In the genomic region with DNA sequence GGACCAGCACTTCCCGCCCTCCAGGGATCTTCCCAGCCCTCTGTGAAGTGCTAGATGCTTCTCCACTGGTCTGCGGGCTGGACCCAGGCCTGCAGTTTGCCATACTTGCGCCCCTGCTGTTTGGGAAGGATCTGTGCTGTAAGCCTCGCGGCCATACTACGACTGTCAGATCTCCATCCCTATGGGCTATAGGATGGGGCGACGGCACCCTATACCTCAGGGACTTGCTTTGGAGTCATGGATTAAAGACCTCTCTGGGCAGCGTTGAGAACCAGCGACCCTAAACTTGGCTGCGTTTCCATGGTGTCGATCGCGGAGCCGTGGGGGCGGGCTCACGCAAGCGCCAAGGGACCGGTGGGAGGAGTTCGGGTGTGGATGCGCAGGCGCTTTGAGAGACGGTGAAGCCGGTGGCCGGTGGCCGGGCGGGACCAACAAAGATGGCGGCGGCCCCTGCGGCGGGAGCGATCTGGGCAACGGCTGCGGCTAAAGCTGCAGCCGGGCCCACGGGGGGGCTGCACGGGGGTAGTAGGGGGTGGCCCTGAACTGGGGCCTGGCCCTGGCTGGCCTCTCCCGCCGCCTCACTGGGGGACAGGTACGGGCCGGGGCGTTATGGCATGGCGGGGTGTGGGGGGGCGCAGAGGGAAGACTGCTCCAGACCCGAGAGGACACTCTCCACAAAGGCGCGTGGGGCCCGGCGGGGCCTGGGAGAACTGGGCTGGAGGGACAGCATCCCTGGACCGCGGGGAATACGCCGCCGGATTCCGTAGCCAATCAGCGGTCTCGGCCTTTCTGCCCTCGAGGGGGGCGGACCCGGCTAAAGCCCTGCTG, we compare ENCODE assay signal across 1 cellular context.
TF ChIP-seq lines count a peak whose summit lies in the region.

A gene with protein sequence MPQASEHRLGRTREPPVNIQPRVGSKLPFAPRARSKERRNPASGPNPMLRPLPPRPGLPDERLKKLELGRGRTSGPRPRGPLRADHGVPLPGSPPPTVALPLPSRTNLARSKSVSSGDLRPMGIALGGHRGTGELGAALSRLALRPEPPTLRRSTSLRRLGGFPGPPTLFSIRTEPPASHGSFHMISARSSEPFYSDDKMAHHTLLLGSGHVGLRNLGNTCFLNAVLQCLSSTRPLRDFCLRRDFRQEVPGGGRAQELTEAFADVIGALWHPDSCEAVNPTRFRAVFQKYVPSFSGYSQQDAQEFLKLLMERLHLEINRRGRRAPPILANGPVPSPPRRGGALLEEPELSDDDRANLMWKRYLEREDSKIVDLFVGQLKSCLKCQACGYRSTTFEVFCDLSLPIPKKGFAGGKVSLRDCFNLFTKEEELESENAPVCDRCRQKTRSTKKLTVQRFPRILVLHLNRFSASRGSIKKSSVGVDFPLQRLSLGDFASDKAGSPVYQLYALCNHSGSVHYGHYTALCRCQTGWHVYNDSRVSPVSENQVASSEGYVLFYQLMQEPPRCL (plus strand): TSS at position 414 of the 828 bp plus-strand sequence. CDS start 1,141 bp downstream, outside the sequence.

TF ChIP-seq in K562, 482 proteins besides CTCF, POLR2A, EP300 and RAD21 (continued from another document):
- TF ChIP-seq ETV5 (CRISPR knock-in tag; IDR thresholded peaks at IDR 0.05; ENCODE audit: low read depth), result no peak
- TF ChIP-seq LARP7 (IDR thresholded peaks at IDR 0.05), result 0 out of 2 replicates have a peak, but pooled peaks have one; percentile 21
- TF ChIP-seq RHOXF2B (CRISPR knock-in tag; conservative IDR thresholded peaks at IDR 0.05), result no peak; the same call in 1 of the 2 replicates
- TF ChIP-seq MAZ (CRISPR knock-in tag; conservative IDR thresholded peaks at IDR 0.05 in 1 of 2, IDR thresholded peaks at IDR 0.05 in 1 of 2), result peak in 1 of 2 experiments; percentile 63; a peak in 2 of 4 replicates
- no peak for TF ChIP-seq MYBL2 (IDR thresholded peaks at IDR 0.05; ENCODE audit: low read depth)
- no peak for TF ChIP-seq MYBL2 (CRISPR knock-in tag; IDR thresholded peaks at IDR 0.05; ENCODE audit: borderline replicate concordance)
- TF ChIP-seq ZNF239 (CRISPR knock-in tag; IDR thresholded peaks at IDR 0.05), result no peak
- TF ChIP-seq SREBF2 (CRISPR knock-in tag; IDR thresholded peaks at IDR 0.05), result no peak
- TF ChIP-seq BCL6 (CRISPR knock-in tag; IDR thresholded peaks at IDR 0.05), result no peak
- no peak for TF ChIP-seq SRSF7 (optimal IDR thresholded peaks at IDR 0.05; ENCODE audit: low read depth, low read length)
- TF ChIP-seq, protein P1, sequence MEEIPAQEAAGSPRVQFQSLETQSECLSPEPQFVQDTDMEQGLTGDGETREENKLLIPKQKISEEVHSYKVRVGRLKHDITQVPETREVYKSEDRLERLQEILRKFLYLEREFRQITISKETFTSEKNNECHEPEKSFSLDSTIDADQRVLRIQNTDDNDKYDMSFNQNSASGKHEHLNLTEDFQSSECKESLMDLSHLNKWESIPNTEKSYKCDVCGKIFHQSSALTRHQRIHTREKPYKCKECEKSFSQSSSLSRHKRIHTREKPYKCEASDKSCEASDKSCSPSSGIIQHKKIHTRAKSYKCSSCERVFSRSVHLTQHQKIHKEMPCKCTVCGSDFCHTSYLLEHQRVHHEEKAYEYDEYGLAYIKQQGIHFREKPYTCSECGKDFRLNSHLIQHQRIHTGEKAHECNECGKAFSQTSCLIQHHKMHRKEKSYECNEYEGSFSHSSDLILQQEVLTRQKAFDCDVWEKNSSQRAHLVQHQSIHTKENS (CRISPR knock-in tag; IDR thresholded peaks at IDR 0.05), result no peak
- no peak for TF ChIP-seq ZNF282 (CRISPR knock-in tag; IDR thresholded peaks at IDR 0.05)
- TF ChIP-seq, protein P2, sequence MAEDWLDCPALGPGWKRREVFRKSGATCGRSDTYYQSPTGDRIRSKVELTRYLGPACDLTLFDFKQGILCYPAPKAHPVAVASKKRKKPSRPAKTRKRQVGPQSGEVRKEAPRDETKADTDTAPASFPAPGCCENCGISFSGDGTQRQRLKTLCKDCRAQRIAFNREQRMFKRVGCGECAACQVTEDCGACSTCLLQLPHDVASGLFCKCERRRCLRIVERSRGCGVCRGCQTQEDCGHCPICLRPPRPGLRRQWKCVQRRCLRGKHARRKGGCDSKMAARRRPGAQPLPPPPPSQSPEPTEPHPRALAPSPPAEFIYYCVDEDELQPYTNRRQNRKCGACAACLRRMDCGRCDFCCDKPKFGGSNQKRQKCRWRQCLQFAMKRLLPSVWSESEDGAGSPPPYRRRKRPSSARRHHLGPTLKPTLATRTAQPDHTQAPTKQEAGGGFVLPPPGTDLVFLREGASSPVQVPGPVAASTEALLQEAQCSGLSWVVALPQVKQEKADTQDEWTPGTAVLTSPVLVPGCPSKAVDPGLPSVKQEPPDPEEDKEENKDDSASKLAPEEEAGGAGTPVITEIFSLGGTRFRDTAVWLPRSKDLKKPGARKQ (CRISPR knock-in tag; IDR thresholded peaks at IDR 0.05), result no peak
- no peak for TF ChIP-seq ESRRB (CRISPR knock-in tag; IDR thresholded peaks at IDR 0.05; ENCODE audit: borderline replicate concordance)
- TF ChIP-seq TRIM28 (IDR thresholded peaks at IDR 0.05), result no peak
- TF ChIP-seq, protein P3, sequence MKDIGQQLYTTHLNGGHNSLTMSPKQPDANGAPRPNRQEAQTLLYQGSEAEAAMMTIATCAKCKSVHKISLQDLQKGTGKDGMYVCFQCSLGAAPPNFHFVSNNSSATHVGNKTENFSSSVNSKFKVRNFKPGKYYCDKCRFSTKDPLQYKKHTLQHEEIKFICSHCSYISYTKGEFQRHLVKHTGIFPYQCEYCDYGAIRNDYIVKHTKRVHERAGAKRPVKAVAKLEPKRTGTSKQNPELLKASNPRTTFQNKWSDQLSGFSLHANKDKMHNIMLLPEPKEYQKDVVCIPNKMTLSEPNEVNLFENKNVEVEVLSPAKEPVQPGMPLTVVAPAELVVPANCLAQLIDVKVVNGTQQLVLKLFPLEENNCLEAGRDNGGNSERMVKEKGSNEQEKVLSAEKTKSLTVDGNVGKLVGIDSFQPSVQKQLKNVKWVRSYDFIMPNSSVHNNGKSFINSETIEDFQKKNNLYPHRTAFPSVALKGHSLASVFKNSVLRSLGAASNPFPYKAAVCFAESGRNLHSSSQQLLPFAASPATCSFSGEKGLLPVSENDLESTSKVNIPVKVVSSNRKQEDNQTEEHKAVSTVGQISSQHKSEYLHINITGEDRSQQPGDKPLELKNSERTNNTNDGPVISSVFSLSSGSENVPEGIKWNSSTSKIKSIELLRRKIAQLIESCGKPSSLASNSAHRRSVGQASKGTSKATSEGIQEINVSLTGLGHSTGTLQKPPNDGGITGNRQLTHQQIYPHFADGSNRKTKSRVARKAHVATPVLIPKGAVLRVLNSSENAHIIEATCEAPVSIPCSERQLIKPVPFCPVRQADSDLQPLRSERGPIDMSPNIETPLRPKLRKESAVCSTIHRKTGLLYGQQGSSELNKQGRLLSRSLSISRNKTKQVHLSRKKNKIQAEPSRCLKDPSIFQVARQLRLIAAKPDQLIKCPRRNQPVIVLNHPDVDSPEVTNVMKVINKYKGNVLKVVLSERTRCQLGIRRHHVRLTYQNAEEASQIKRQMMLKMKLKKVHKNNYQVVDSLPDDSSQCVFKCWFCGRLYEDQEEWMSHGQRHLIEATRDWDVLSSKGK (CRISPR knock-in tag; IDR thresholded peaks at IDR 0.05), result no peak
- 0 out of 2 replicates have a peak, but pooled peaks have one; percentile 15 for TF ChIP-seq HLTF (IDR thresholded peaks at IDR 0.05)
- TF ChIP-seq NEUROD1 (IDR thresholded peaks at IDR 0.05; ENCODE audit: borderline replicate concordance, low read depth, low read length, partially characterized antibody), result no peak
- TF ChIP-seq CREB1 (IDR thresholded peaks at IDR 0.05), result 0 out of 2 replicates have a peak, but pooled peaks have one; percentile 39
- TF ChIP-seq CREB1 (CRISPR knock-in tag; IDR thresholded peaks at IDR 0.05), result peak; percentile 52; the same call in 1 of the 2 replicates
- no peak for TF ChIP-seq MAFG (tag; conservative IDR thresholded peaks at IDR 0.05)
- TF ChIP-seq FOXJ2 (tag; IDR thresholded peaks at IDR 0.05), result no peak
- TF ChIP-seq, protein P4, sequence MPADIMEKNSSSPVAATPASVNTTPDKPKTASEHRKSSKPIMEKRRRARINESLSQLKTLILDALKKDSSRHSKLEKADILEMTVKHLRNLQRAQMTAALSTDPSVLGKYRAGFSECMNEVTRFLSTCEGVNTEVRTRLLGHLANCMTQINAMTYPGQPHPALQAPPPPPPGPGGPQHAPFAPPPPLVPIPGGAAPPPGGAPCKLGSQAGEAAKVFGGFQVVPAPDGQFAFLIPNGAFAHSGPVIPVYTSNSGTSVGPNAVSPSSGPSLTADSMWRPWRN (IDR thresholded peaks at IDR 0.05; ENCODE audit: low read depth), result no peak
- TF ChIP-seq, protein P5, sequence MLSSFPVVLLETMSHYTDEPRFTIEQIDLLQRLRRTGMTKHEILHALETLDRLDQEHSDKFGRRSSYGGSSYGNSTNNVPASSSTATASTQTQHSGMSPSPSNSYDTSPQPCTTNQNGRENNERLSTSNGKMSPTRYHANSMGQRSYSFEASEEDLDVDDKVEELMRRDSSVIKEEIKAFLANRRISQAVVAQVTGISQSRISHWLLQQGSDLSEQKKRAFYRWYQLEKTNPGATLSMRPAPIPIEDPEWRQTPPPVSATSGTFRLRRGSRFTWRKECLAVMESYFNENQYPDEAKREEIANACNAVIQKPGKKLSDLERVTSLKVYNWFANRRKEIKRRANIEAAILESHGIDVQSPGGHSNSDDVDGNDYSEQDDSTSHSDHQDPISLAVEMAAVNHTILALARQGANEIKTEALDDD (IDR thresholded peaks at IDR 0.05), result no peak
- TF ChIP-seq, protein P6, sequence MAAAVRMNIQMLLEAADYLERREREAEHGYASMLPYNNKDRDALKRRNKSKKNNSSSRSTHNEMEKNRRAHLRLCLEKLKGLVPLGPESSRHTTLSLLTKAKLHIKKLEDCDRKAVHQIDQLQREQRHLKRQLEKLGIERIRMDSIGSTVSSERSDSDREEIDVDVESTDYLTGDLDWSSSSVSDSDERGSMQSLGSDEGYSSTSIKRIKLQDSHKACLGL (CRISPR knock-in tag; IDR thresholded peaks at IDR 0.05; ENCODE audit: borderline replicate concordance, poor library complexity, severe bottlenecking), result no peak
- TF ChIP-seq ZNF316 (IDR thresholded peaks at IDR 0.05), result no peak
- TF ChIP-seq EZH2 (IDR thresholded peaks at IDR 0.05; ENCODE audit: borderline replicate concordance, low read depth, low read length), result no peak
- TF ChIP-seq CBFB (CRISPR knock-in tag; IDR thresholded peaks at IDR 0.05), result 0 out of 2 replicates have a peak, but pooled peaks have one; percentile 64
- TF ChIP-seq, protein P7, sequence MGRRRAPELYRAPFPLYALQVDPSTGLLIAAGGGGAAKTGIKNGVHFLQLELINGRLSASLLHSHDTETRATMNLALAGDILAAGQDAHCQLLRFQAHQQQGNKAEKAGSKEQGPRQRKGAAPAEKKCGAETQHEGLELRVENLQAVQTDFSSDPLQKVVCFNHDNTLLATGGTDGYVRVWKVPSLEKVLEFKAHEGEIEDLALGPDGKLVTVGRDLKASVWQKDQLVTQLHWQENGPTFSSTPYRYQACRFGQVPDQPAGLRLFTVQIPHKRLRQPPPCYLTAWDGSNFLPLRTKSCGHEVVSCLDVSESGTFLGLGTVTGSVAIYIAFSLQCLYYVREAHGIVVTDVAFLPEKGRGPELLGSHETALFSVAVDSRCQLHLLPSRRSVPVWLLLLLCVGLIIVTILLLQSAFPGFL (CRISPR knock-in tag; IDR thresholded peaks at IDR 0.05), result peak; percentile 92; the same call in 1 of the 2 replicates
- no peak for TF ChIP-seq KAT2B (IDR thresholded peaks at IDR 0.05; ENCODE audit: low read depth, low read length)
